In genomic region chr3:186852994-186853393, GRCh38 we compare ENCODE assay signal across 25 cellular contexts. TPM values are rescaled to one million over a fixed set of nuclear protein-coding genes. Genes with fewer than 3 reads are reported as not detected.
DNase-seq lines count a peak whose midpoint lies in the region; ATAC-seq and TF ChIP-seq lines count a peak whose summit lies in the region.
"Had no signal": no experiment of that assay in that cellular context is flagged by ENCODE, and none has a peak within 500 bp of the region (broad histone marks: within the 10 kb centered on the region; RNA-seq: fewer than 3 reads in every experiment).

No MANE protein-coding gene starts in this region.

- intact Hi-C loops in activated CD4-positive, alpha-beta T cell treated with anti-CD3 and anti-CD28 coated beads, Interleukin-2, amount 10 ng/mL, durations not matched to agents 24 days and 14 days (cut with micrococcal nuclease), result no loop called here
- intact Hi-C loops in head of caudate nucleus (cut with DNase I), result loop anchor here (5.0 kb wide), 1 partner anchor 309 kb away; no protein-coding TSS in a partner anchor

- H3K27me3 ChIP-seq in endodermal cell (ENCODE audit: control insufficient read depth, insufficient read depth, low read length, poor library complexity, severe bottlenecking), result no peaks in the 10 kb centered on the region
- H3K27me3 ChIP-seq: BLaER1 treated with 17β-estradiol and CSF1 and Interleukin-3, amounts not matched to agents 10 nM and 100 nM had no signal

- H3K4me1 ChIP-seq in endodermal cell (ENCODE audit: control insufficient read depth, insufficient read depth, low read length), result no peaks in the 10 kb centered on the region
- H3K4me1 ChIP-seq: A549, BE2C had no signal

- peaks cover 5% of the 10 kb centered on the region for H3K9me3 Mint-ChIP-seq in activated CD4-positive, alpha-beta T cell treated with anti-CD3 and anti-CD28 coated beads, Interleukin-2, amount 10 ng/mL, durations not matched to agents 24 days and 14 days
- no peaks in the 10 kb centered on the region for H3K9me3 Mint-ChIP-seq in endodermal cell
- peaks cover 13% of the 10 kb centered on the region for H3K9me3 Mint-ChIP-seq in natural killer cell treated with Interleukin-12 subunit alpha and Interleukin-12 subunit beta and Interleukin-15 and Interleukin-18, amount 100 ng/mL, for 72 hours
- H3K9me3 Mint-ChIP-seq: CD4-positive, alpha-beta T cell; CD8-positive, alpha-beta memory T cell had no signal

- DNase-seq in activated CD4-positive, alpha-beta T cell treated with anti-CD3 and anti-CD28 coated beads, Interleukin-2, amount 10 ng/mL, durations not matched to agents 24 days and 14 days, result peak; percentile 48
- DNase-seq in activated CD4-positive, alpha-beta T cell treated with anti-CD3 and anti-CD28 coated beads, Interleukin-2, amount 50 U/mL, for 48 hours, result no peak
- peak; percentile 17 for DNase-seq in endodermal cell
- DNase-seq in natural killer cell treated with Interleukin-12 subunit alpha and Interleukin-12 subunit beta and Interleukin-15 and Interleukin-18, amount 100 ng/mL, for 72 hours (ENCODE audit: low spot score), result no peak
- DNase-seq in NK-92 (lab: John Stamatoyannopoulos, UW; ENCODE audit: unreplicated experiment), result no peak
- DNase-seq in 8988T, result no peak
- no peak for DNase-seq in head of caudate nucleus
- DNase-seq: ACHN; AML-193; BE2C; CD4-positive, alpha-beta T cell; CD8-positive, alpha-beta memory T cell; DMS 273 treated with DMSO at 0.1 percent for 48 hours; DMS79; EL; GDM1; GM23248; H7; HCEC 1CT had no signal

- WGBS in endodermal cell (ENCODE audit: insufficient coverage in 1 of 2, insufficient read length in 1 of 2), 2 experiments, result 91 to 100% methylated on average over 1 to 6 of the region's 6 CpGs

- ATAC-seq in natural killer cell treated with Interleukin-12 subunit alpha and Interleukin-12 subunit beta and Interleukin-15 and Interleukin-18, amount 100 ng/mL, for 72 hours, result no peak
- ATAC-seq: A549, GM12878 had no signal

- no peak overlapping the region for H3K4me3 ChIP-seq in endodermal cell (ENCODE audit: low read length)
- H3K4me3 ChIP-seq: A549; BLaER1 treated with 17β-estradiol and CSF1 and Interleukin-3, amounts not matched to agents 10 nM and 100 nM; GM12878; GM23248 had no signal

- H3K36me3 Mint-ChIP-seq in activated CD4-positive, alpha-beta T cell treated with anti-CD3 and anti-CD28 coated beads, Interleukin-2, amount 10 ng/mL, durations not matched to agents 24 days and 14 days (ENCODE audit: low read depth), result no peaks in the 10 kb centered on the region
- H3K36me3 Mint-ChIP-seq in endodermal cell (ENCODE audit: low read depth), result no peaks in the 10 kb centered on the region
- peaks cover 20% of the 10 kb centered on the region for H3K36me3 Mint-ChIP-seq in natural killer cell treated with Interleukin-12 subunit alpha and Interleukin-12 subunit beta and Interleukin-15 and Interleukin-18, amount 100 ng/mL, for 72 hours
- H3K36me3 Mint-ChIP-seq: CD14-positive monocyte; CD8-positive, alpha-beta memory T cell had no signal

- no peak overlapping the region for H3K27ac Mint-ChIP-seq in activated CD4-positive, alpha-beta T cell treated with anti-CD3 and anti-CD28 coated beads, Interleukin-2, amount 10 ng/mL, durations not matched to agents 24 days and 14 days
- no peak overlapping the region for H3K27ac Mint-ChIP-seq in endodermal cell
- H3K27ac Mint-ChIP-seq in natural killer cell treated with Interleukin-12 subunit alpha and Interleukin-12 subunit beta and Interleukin-15 and Interleukin-18, amount 100 ng/mL, for 72 hours, result peak overlapping the region; percentile 66 to 81
- H3K27ac Mint-ChIP-seq: CD14-positive monocyte; CD4-positive, alpha-beta T cell had no signal

- H3K36me3 ChIP-seq in endodermal cell (ENCODE audit: control insufficient read depth, insufficient read depth, low read length), result no peaks in the 10 kb centered on the region
- H3K36me3 ChIP-seq: BE2C; BLaER1 treated with 17β-estradiol and CSF1 and Interleukin-3, amounts not matched to agents 10 nM and 100 nM had no signal

- H3K4me3 Mint-ChIP-seq in activated CD4-positive, alpha-beta T cell treated with anti-CD3 and anti-CD28 coated beads, Interleukin-2, amount 10 ng/mL, durations not matched to agents 24 days and 14 days, result no peak overlapping the region
- H3K4me3 Mint-ChIP-seq in endodermal cell, result no peak overlapping the region
- H3K4me3 Mint-ChIP-seq in natural killer cell treated with Interleukin-12 subunit alpha and Interleukin-12 subunit beta and Interleukin-15 and Interleukin-18, amount 100 ng/mL, for 72 hours, result no peak overlapping the region
- H3K4me3 Mint-ChIP-seq: CD14-positive monocyte; CD4-positive, alpha-beta T cell; CD8-positive, alpha-beta memory T cell had no signal

- H3K9me3 ChIP-seq in endodermal cell (ENCODE audit: control insufficient read depth, low read length), result no peaks in the 10 kb centered on the region
- H3K9me3 ChIP-seq: A549, BE2C had no signal

- peaks cover 12% of the 10 kb centered on the region for H3K4me1 Mint-ChIP-seq in activated CD4-positive, alpha-beta T cell treated with anti-CD3 and anti-CD28 coated beads, Interleukin-2, amount 10 ng/mL, durations not matched to agents 24 days and 14 days
- peaks cover 2% of the 10 kb centered on the region for H3K4me1 Mint-ChIP-seq in endodermal cell
- peaks cover 43 to 50% of the 10 kb centered on the region in 2 donors for H3K4me1 Mint-ChIP-seq in natural killer cell treated with Interleukin-12 subunit alpha and Interleukin-12 subunit beta and Interleukin-15 and Interleukin-18, amount 100 ng/mL, for 72 hours (ENCODE audit: low read depth in 2 of 2)

- TF ChIP-seq CTCF in endodermal cell (conservative IDR thresholded peaks at IDR 0.05), result no peak

- H3K9ac ChIP-seq in endodermal cell (ENCODE audit: extremely low read depth, low read length, poor library complexity, severe bottlenecking), result no peak overlapping the region
- H3K9ac ChIP-seq: BLaER1 treated with 17β-estradiol and CSF1 and Interleukin-3, amounts not matched to agents 10 nM and 100 nM; GM23248 had no signal

- peaks cover under 1% of the 10 kb centered on the region for H3K27me3 Mint-ChIP-seq in activated CD4-positive, alpha-beta T cell treated with anti-CD3 and anti-CD28 coated beads, Interleukin-2, amount 10 ng/mL, durations not matched to agents 24 days and 14 days
- H3K27me3 Mint-ChIP-seq in endodermal cell (ENCODE audit: insufficient read depth), result peaks cover 7% of the 10 kb centered on the region
- peaks cover 0 to 1% of the 10 kb centered on the region in 2 donors for H3K27me3 Mint-ChIP-seq in natural killer cell treated with Interleukin-12 subunit alpha and Interleukin-12 subunit beta and Interleukin-15 and Interleukin-18, amount 100 ng/mL, for 72 hours
- H3K27me3 Mint-ChIP-seq: CD4-positive, alpha-beta T cell had no signal

- no peak overlapping the region for H3K27ac ChIP-seq in endodermal cell (ENCODE audit: low read depth, low read length)
- H3K27ac ChIP-seq: 22Rv1; A549; BLaER1 treated with 17β-estradiol and CSF1 and Interleukin-3, amounts not matched to agents 10 nM and 100 nM; GM23248 had no signal

RNA-seq across cellular contexts. Expression of gene ADIPOQ, which starts 10.5 kb away (rescaled TPM):
- not detected in 2 replicates for total RNA-seq in activated CD4-positive, alpha-beta T cell treated with anti-CD3 and anti-CD28 coated beads, Interleukin-2, amount 10 ng/mL, durations not matched to agents 24 days and 14 days
- not detected for total RNA-seq in endodermal cell
- not detected for polyA plus RNA-seq in endodermal cell (2013, experiment 1 of 2)
- not detected for polyA plus RNA-seq in endodermal cell (2013, experiment 2 of 2)
- not detected for total RNA-seq in natural killer cell treated with Interleukin-12 subunit alpha and Interleukin-12 subunit beta and Interleukin-15 and Interleukin-18, amount 100 ng/mL, for 72 hours
- total RNA-seq: CD4-positive, alpha-beta T cell; CD8-positive, alpha-beta memory T cell; GM12878; GM23248; H1; H7 had no signal
- polyA plus RNA-seq: A549; CD14-positive monocyte; CD8-positive, alpha-beta memory T cell; GM12878; GM23248; H1 had no signal

RNA-seq across cellular contexts. Expression of gene RFC4, which starts 46.7 kb away (rescaled TPM):
- total RNA-seq in activated CD4-positive, alpha-beta T cell treated with anti-CD3 and anti-CD28 coated beads, Interleukin-2, amount 10 ng/mL, durations not matched to agents 24 days and 14 days, result 116 and 119 TPM in 2 replicates
- 100 to 1,000 TPM in 1 of 2 donors, 10 to 100 TPM in 1; 57.6 to 111 TPM for total RNA-seq in endodermal cell
- polyA plus RNA-seq in endodermal cell (2013, experiment 1 of 2), result 105 TPM
- polyA plus RNA-seq in endodermal cell (2013, experiment 2 of 2), result 92.0 TPM
- total RNA-seq in natural killer cell treated with Interleukin-12 subunit alpha and Interleukin-12 subunit beta and Interleukin-15 and Interleukin-18, amount 100 ng/mL, for 72 hours, result 100 to 1,000 TPM in 1 of 2 donors, 10 to 100 TPM in 1; 63.1 to 114 TPM

Comparison
In these comparisons a context has a peak if more than half of its experiments do, and no peak if none do; other contexts are left out.
1. DNase-seq: peak in activated CD4-positive, alpha-beta T cell treated with anti-CD3 and anti-CD28 coated beads, Interleukin-2, amount 10 ng/mL, durations not matched to agents 24 days and 14 days (single experiment) and endodermal cell (single experiment); none in activated CD4-positive, alpha-beta T cell treated with anti-CD3 and anti-CD28 coated beads, Interleukin-2, amount 50 U/mL, for 48 hours (0 of 2), natural killer cell treated with Interleukin-12 subunit alpha and Interleukin-12 subunit beta and Interleukin-15 and Interleukin-18, amount 100 ng/mL, for 72 hours (single experiment), NK-92 (single experiment), 8988T (single experiment) and head of caudate nucleus (0 of 42).
2. H3K27ac Mint-ChIP-seq: peak in natural killer cell treated with Interleukin-12 subunit alpha and Interleukin-12 subunit beta and Interleukin-15 and Interleukin-18, amount 100 ng/mL, for 72 hours (2 of 2); none in activated CD4-positive, alpha-beta T cell treated with anti-CD3 and anti-CD28 coated beads, Interleukin-2, amount 10 ng/mL, durations not matched to agents 24 days and 14 days (single experiment) and endodermal cell (single experiment).